Comparison of ENCODE assay signal across 1 cellular context in genomic region chr3:131231710-131232348, GRCh38.
TF ChIP-seq lines count a peak whose summit lies in the region.

No MANE protein-coding gene starts in this region.

TF ChIP-seq in K562, 482 proteins besides CTCF, POLR2A, EP300 and RAD21 (continued from another document):
- TF ChIP-seq, protein P1, sequence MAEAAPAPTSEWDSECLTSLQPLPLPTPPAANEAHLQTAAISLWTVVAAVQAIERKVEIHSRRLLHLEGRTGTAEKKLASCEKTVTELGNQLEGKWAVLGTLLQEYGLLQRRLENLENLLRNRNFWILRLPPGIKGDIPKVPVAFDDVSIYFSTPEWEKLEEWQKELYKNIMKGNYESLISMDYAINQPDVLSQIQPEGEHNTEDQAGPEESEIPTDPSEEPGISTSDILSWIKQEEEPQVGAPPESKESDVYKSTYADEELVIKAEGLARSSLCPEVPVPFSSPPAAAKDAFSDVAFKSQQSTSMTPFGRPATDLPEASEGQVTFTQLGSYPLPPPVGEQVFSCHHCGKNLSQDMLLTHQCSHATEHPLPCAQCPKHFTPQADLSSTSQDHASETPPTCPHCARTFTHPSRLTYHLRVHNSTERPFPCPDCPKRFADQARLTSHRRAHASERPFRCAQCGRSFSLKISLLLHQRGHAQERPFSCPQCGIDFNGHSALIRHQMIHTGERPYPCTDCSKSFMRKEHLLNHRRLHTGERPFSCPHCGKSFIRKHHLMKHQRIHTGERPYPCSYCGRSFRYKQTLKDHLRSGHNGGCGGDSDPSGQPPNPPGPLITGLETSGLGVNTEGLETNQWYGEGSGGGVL (CRISPR knock-in tag; IDR thresholded peaks at IDR 0.05) = no peak
